In the genomic region with DNA sequence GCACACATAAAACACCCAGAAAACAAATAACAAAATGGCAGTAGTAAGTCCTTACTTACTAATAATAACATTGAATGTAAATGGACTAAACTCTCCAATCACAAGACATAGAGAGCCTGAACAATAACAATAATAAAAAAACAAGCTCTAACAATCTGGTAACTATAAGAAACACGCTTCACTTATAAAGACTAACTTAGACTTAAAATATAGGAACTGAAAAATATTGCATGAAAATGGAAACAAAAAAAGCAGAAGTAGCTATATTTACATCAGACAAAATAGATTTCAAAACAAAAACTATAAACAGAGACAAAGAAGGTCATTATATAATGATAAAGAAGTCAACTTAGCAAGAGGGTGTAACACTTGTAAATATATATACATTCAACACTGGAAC, we compare ENCODE assay signal across 12 cellular contexts.
A peak's percentile ranks its signal among the peaks of the same experiment; 100 is the strongest.
DNase-seq lines count a peak whose midpoint lies in the region; ATAC-seq and TF ChIP-seq lines count a peak whose summit lies in the region.
"Had no signal": no experiment of that assay in that cellular context is flagged by ENCODE, and none has a peak within 500 bp of the region (broad histone marks: within the 10 kb centered on the region; RNA-seq: fewer than 3 reads in every experiment).

No MANE protein-coding gene starts in this region.

- ATAC-seq in GM18519 (IDR thresholded peaks at IDR 0.05; ENCODE audit: low FRiP score, unreplicated experiment) (peak; percentile 68), GM21737 (IDR thresholded peaks at IDR 0.05; ENCODE audit: unreplicated experiment) (peak; percentile 82), HG03439 (IDR thresholded peaks at IDR 0.05; ENCODE audit: unreplicated experiment) (peak; percentile 90), activated B cell treated with CpG ODN at 0.5 μM for 24 hours (ENCODE audit: low read depth) (peak; percentile 80)
- ATAC-seq: activated CD4-positive, CD25-positive, alpha-beta regulatory T cell treated with anti-CD3 and anti-CD28 coated beads, Interleukin-2, amount 50 U/mL, for 24 hours had no signal

- H3K4me3 Mint-ChIP-seq in activated B cell treated with CpG ODN at 0.5 μM for 24 hours, result peak overlapping the region; percentile 70

- H3K27me3 Mint-ChIP-seq in activated B cell treated with CpG ODN at 0.5 μM for 24 hours, result no peaks in the 10 kb centered on the region

- POLR2A ChIA-PET in activated B cell treated with CpG ODN at 0.5 μM for 24 hours (lab: Charles Lee), result interaction anchor here (0.9 kb wide), 1 partner anchor 98 kb away, joined by 3 read pairs; no protein-coding TSS in a partner anchor

- peak overlapping the region; percentile 85 for H3K27ac Mint-ChIP-seq in activated B cell treated with CpG ODN at 0.5 μM for 24 hours

- peaks cover 14% of the 10 kb centered on the region for H3K9me3 Mint-ChIP-seq in activated B cell treated with CpG ODN at 0.5 μM for 24 hours

- DNase-seq in activated B cell treated with CpG ODN at 0.5 μM for 24 hours (no peak), GM19240 (ENCODE audit: insufficient read length, low spot score) (no peak), AG20443 (ENCODE audit: low spot score) (no peak), kidney tubule cell (ENCODE audit: low spot score) (no peak), DMS153 treated with DMSO at 0.1 percent for 48 hours (lab: John Stamatoyannopoulos, UW; ENCODE audit: unreplicated experiment) (no peak)
- DNase-seq: amygdala; NCI-H226; stimulated activated CD4-positive, alpha-beta T cell treated with anti-CD3 and anti-CD28 coated beads, Interleukin-12 subunit alpha, Interleukin-12 subunit beta, amount 100 ng/mL, for 4 hours had no signal

- CTCF ChIA-PET in activated B cell treated with CpG ODN at 0.5 μM for 24 hours (lab: Charles Lee), result no interaction called here

- peaks cover 47% of the 10 kb centered on the region for H3K4me1 Mint-ChIP-seq in activated B cell treated with CpG ODN at 0.5 μM for 24 hours

- H3K36me3 Mint-ChIP-seq in activated B cell treated with CpG ODN at 0.5 μM for 24 hours (ENCODE audit: low read depth), result peaks cover 8% of the 10 kb centered on the region

- no peak for TF ChIP-seq CTCF in activated B cell treated with CpG ODN at 0.5 μM for 24 hours (IDR thresholded peaks at IDR 0.05)

- intact Hi-C loops in activated B cell treated with CpG ODN at 0.5 μM for 24 hours (cut with micrococcal nuclease), result loop anchor here (1.0 kb wide), 2 partner anchors 84 to 99 kb away; no protein-coding TSS in a partner anchor
